In the genomic region with DNA sequence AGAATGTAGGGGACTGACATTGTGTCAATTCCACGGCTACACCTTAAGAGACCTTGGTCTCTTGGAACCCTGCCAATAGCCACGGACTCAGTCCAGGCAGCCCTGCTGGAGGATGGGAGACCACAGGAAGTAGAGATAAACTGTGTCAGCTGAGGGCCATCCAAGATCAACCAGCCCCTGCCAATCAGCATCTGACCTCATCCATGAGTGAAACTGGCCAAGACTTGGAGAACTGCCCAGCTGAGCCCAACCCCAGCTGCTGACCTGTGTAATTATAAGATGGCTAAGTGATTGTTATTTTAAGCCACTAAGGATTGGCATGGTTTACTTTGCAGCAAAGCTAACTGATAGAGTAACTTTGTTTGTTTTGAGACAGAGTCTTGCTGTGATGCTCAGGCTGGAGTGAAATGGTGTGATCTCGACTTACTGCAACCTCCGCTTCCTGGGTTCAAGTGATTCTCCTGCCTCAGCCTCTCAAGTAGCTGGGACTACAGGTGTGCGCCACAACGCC, we compare ENCODE assay signal across 9 cellular contexts. TPM values are rescaled to one million over a fixed set of nuclear protein-coding genes. Genes with fewer than 3 reads are reported as not detected.
DNase-seq lines count a peak whose midpoint lies in the region; ATAC-seq, FAIRE-seq and TF ChIP-seq lines count a peak whose summit lies in the region.
"Had no signal": no experiment of that assay in that cellular context is flagged by ENCODE, and none has a peak within 500 bp of the region (broad histone marks: within the 10 kb centered on the region; RNA-seq: fewer than 3 reads in every experiment).

No MANE protein-coding gene starts in this region.

- TF ChIP-seq POLR2A in A549 (IDR thresholded peaks at IDR 0.05; ENCODE audit: low read length) (no peak), NB4 (IDR thresholded peaks at IDR 0.05; ENCODE audit: extremely low read depth, insufficient read length) (no peak), adrenal gland (IDR thresholded peaks at IDR 0.05) (no peak)

- H3K27ac ChIP-seq in A549 (no peak overlapping the region), adrenal gland (peak overlapping the region in 1 of 5 donors; percentile 42)

- no peak for TF ChIP-seq EP300 in A549 (IDR thresholded peaks at IDR 0.05)

- H3K4me3 ChIP-seq in A549 (no peak overlapping the region), NB4 (ENCODE audit: low read depth, low read length) (no peak overlapping the region), adrenal gland (no peak overlapping the region)
- H3K4me3 ChIP-seq: HAP-1 had no signal

- WGBS in A549 (ENCODE audit: missing lambda C conversion rate), result 71% methylated on average over 6 of the region's 6 CpGs
- WGBS in adrenal gland, 4 donors, result 51 to 63% (median 58%) methylated on average over 6 of the region's 6 CpGs

- intact Hi-C loops in adrenal gland (cut with DNase I), result no loop called here

- peak in 1 of 2 experiments; percentile 55 for DNase-seq in A549 (ENCODE audit: low read depth in 1 of 2, low spot score in 1 of 2)
- peak; percentile 13 for DNase-seq in NB4 (ENCODE audit: low read depth)
- peak; percentile 83 to 92 (median 88) for DNase-seq in adrenal gland
- DNase-seq in iris pigment epithelial cell (ENCODE audit: low read depth), result peak; percentile 87
- DNase-seq in GM10248 (ENCODE audit: extremely low spot score), result no peak

- no peaks in the 10 kb centered on the region for H3K9me3 ChIP-seq in A549
- H3K9me3 ChIP-seq in adrenal gland (replicated peaks in 1 of 3), result no peaks in the 10 kb centered on the region
- H3K9me3 ChIP-seq: HAP-1 had no signal

- H3K4me2 ChIP-seq in A549, result no peak overlapping the region

- H3K36me3 ChIP-seq in adrenal gland (replicated peaks in 1 of 2), result no peaks in the 10 kb centered on the region
- H3K36me3 ChIP-seq: HAP-1 had no signal

- no peak for TF ChIP-seq RAD21 in A549 (conservative IDR thresholded peaks at IDR 0.05 in 1 of 2, IDR thresholded peaks at IDR 0.05 in 1 of 2)

- peak; percentile 17 to 45; a peak in 4 of 6 replicates for ATAC-seq in A549
- ATAC-seq in GM21528 (IDR thresholded peaks at IDR 0.05; ENCODE audit: low FRiP score, unreplicated experiment), result no peak
- no peak for ATAC-seq in HG02970 (IDR thresholded peaks at IDR 0.05; ENCODE audit: low FRiP score, unreplicated experiment)
- ATAC-seq in HG02884 (IDR thresholded peaks at IDR 0.05; ENCODE audit: unreplicated experiment), result no peak

- FAIRE-seq in A549 (lab: Jason Lieb, UNC), result no peak

- POLR2A ChIA-PET in A549 (lab: Yijun Ruan, JAX) (no interaction called here), GM10248 (lab: Yijun Ruan, JAX) (no interaction called here)

- no peaks in the 10 kb centered on the region for H3K27me3 ChIP-seq in adrenal gland

- CTCF ChIA-PET in A549 (lab: Yijun Ruan, JAX), result interaction anchor here (1.1 to 2.9 kb wide), 4 partner anchors 9 to 48 kb away, joined by 3 to 10 read pairs (median 3); no protein-coding TSS in a partner anchor
- CTCF ChIA-PET in GM10248 (lab: Yijun Ruan, JAX), result interaction anchor here (2.0 to 2.1 kb wide), 2 partner anchors 11 to 48 kb away, joined by 7 to 13 read pairs; no protein-coding TSS in a partner anchor

- TF ChIP-seq CTCF in A549 (IDR thresholded peaks at IDR 0.05), result no peak
- no peak for TF ChIP-seq CTCF in NB4 (IDR thresholded peaks at IDR 0.05; ENCODE audit: low read depth, low read length)
- TF ChIP-seq CTCF in adrenal gland (IDR thresholded peaks at IDR 0.05), result no peak
- TF ChIP-seq CTCF in GM10248 (IDR thresholded peaks at IDR 0.05; ENCODE audit: control extremely low read depth, extremely low read depth, low read depth, missing control alignments), result no peak

- H3K4me1 ChIP-seq in A549, result no peaks in the 10 kb centered on the region
- H3K4me1 ChIP-seq in adrenal gland (replicated peaks in 1 of 2), result no peaks in the 10 kb centered on the region
- H3K4me1 ChIP-seq: HAP-1 had no signal

TF ChIP-seq in A549, 52 proteins besides CTCF, POLR2A, EP300 and RAD21:
- TF ChIP-seq, protein P1, sequence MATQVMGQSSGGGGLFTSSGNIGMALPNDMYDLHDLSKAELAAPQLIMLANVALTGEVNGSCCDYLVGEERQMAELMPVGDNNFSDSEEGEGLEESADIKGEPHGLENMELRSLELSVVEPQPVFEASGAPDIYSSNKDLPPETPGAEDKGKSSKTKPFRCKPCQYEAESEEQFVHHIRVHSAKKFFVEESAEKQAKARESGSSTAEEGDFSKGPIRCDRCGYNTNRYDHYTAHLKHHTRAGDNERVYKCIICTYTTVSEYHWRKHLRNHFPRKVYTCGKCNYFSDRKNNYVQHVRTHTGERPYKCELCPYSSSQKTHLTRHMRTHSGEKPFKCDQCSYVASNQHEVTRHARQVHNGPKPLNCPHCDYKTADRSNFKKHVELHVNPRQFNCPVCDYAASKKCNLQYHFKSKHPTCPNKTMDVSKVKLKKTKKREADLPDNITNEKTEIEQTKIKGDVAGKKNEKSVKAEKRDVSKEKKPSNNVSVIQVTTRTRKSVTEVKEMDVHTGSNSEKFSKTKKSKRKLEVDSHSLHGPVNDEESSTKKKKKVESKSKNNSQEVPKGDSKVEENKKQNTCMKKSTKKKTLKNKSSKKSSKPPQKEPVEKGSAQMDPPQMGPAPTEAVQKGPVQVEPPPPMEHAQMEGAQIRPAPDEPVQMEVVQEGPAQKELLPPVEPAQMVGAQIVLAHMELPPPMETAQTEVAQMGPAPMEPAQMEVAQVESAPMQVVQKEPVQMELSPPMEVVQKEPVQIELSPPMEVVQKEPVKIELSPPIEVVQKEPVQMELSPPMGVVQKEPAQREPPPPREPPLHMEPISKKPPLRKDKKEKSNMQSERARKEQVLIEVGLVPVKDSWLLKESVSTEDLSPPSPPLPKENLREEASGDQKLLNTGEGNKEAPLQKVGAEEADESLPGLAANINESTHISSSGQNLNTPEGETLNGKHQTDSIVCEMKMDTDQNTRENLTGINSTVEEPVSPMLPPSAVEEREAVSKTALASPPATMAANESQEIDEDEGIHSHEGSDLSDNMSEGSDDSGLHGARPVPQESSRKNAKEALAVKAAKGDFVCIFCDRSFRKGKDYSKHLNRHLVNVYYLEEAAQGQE (IDR thresholded peaks at IDR 0.05), result no peak
TF ChIP-seq in A549: peak in this region for 0.

RNA-seq across cellular contexts. Expression of a gene that starts 13.3 kb away (rescaled TPM):
- polyA plus RNA-seq in A549 (2011; rRNA removed), result 1,017 and 1,284 TPM in 2 replicates
- polyA plus RNA-seq in A549 (2012; cell fraction: cytosol; rRNA removed), result 663 and 976 TPM in 2 replicates
- polyA plus RNA-seq in A549 (2012; cell fraction: nucleus; rRNA removed), result 278 and 353 TPM in 2 replicates
- polyA plus RNA-seq in A549 (2017; fragmentation: RNase III; extraction: RNeasy Plus Mini Kit Qiagen cat#74134 plus additional on column Dnase treatment), result 1,548 to 1,575 TPM (median 1,561 TPM) in 3 replicates
- polyA minus RNA-seq in A549 (2011; rRNA and poly(A)+ RNA removed), result 571 and 643 TPM in 2 replicates
- total RNA-seq in adrenal gland, result 100 to 1,000 TPM; 488 to 744 (median 550) TPM
- polyA plus RNA-seq in adrenal gland, result 100 to 1,000 TPM; 340 to 884 (median 511) TPM

RNA-seq across cellular contexts. Expression of a gene that starts 42.7 kb away (rescaled TPM):
- 117 and 124 TPM in 2 replicates for polyA plus RNA-seq in A549 (2011; rRNA removed)
- 53.5 and 59.6 TPM in 2 replicates for polyA plus RNA-seq in A549 (2012; cell fraction: cytosol; rRNA removed)
- 16.5 and 24.4 TPM in 2 replicates for polyA plus RNA-seq in A549 (2012; cell fraction: nucleus; rRNA removed)
- polyA plus RNA-seq in A549 (2017; fragmentation: RNase III; extraction: RNeasy Plus Mini Kit Qiagen cat#74134 plus additional on column Dnase treatment), result 73.1 to 76.5 TPM (median 75.1 TPM) in 3 replicates
- polyA minus RNA-seq in A549 (2011; rRNA and poly(A)+ RNA removed), result 59.6 and 77.1 TPM in 2 replicates
- total RNA-seq in adrenal gland, result 10 to 100 TPM; 55.4 to 80.6 (median 61.0) TPM
- polyA plus RNA-seq in adrenal gland, result 10 to 100 TPM; 20.3 to 62.7 (median 23.0) TPM

Comparison
In these comparisons a context has a peak if more than half of its experiments do, and no peak if none do; other contexts are left out.
1. ATAC-seq: peak in A549 (2 of 2); none in GM21528 (single experiment), HG02970 (single experiment) and HG02884 (single experiment).